31 cellular contexts compared by ENCODE assay signal in the genomic region with DNA sequence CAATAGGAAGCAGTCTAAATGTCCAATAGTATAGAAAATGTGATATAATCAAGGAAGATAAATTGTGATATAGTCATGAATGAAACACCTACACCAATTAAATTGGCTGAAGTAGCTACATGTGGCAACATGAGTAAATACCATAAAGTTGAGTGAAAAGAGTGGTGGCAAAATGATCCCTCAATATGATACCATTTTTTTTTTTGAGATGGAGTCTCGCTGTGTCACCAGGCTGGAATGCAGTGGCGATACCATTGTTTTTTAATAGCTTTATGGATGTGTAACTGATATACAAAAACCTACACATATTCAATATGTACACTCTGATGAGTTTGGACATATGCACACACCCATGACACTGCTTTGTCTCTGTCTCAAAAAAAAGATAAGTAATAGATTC.
"Had no signal": no experiment of that assay in that cellular context is flagged by ENCODE, and none has a peak within 500 bp of the region (broad histone marks: within the 10 kb centered on the region; RNA-seq: fewer than 3 reads in every experiment).

No MANE protein-coding gene starts in this region.

- DNase-seq: activated B cell treated with CpG ODN at 0.5 μM for 24 hours; activated CD4-positive, alpha-beta T cell treated with anti-CD3 and anti-CD28 coated beads for 36 hours; activated CD4-positive, alpha-beta T cell treated with anti-CD3 and anti-CD28 coated beads, Interleukin-2, amount 50 U/mL, for 4 hours; activated naive CD4-positive, alpha-beta T cell; activated T-cell treated with anti-CD3 and anti-CD28 coated beads for 4 hours; activated T-cell treated with anti-CD3 and anti-CD28 coated beads, Interleukin-2, amount 50 U/mL, for 72 hours; anterior cingulate cortex; cerebellar nuclear complex; colonic mucosa; effector CD8-positive, alpha-beta T cell; erythroblast; head of caudate nucleus; hippocampal formation; kidney; left colon; midbrain; naive thymus-derived CD8-positive, alpha-beta T cell; nucleus accumbens; pancreas; retina; small intestine; stimulated activated CD4-positive, alpha-beta T cell treated with anti-CD3 and anti-CD28 coated beads, Interleukin-4, amount 100 ng/mL, for 24 hours; upper lobe of left lung had no signal

- H3K4me3 ChIP-seq: cardiac muscle cell, colonic mucosa, pancreas, prostate gland, upper lobe of left lung, vagina had no signal

- H3K27ac Mint-ChIP-seq: activated B cell treated with CpG ODN at 0.5 μM for 24 hours; activated CD4-positive, alpha-beta T cell treated with anti-CD3 and anti-CD28 coated beads for 36 hours; activated naive CD4-positive, alpha-beta T cell treated with anti-CD3 and anti-CD28 coated beads, Interleukin-2, amount 50 U/mL, for 72 hours; activated T-cell treated with anti-CD3 and anti-CD28 coated beads, Interleukin-2, amount 50 U/mL, for 72 hours; naive thymus-derived CD8-positive, alpha-beta T cell; stimulated activated effector memory CD8-positive, alpha-beta T cell treated with anti-CD3 and anti-CD28 coated beads, Interleukin-12 subunit alpha, Interleukin-12 subunit beta, amount 100 ng/mL, for 72 hours; stimulated activated naive CD8-positive, alpha-beta T cell treated with anti-CD3 and anti-CD28 coated beads, Interleukin-15, Interleukin-2, amounts not matched to agents 100 ng/mL and 50 ng/mL, for 24 hours had no signal

- H3K4me1 Mint-ChIP-seq: activated B cell treated with CpG ODN at 0.5 μM for 24 hours; activated CD4-positive, alpha-beta T cell treated with anti-CD3 and anti-CD28 coated beads for 36 hours; naive thymus-derived CD8-positive, alpha-beta T cell; stimulated activated effector memory CD8-positive, alpha-beta T cell treated with anti-CD3 and anti-CD28 coated beads, Interleukin-12 subunit alpha, Interleukin-12 subunit beta, amount 100 ng/mL, for 72 hours had no signal

- H3K27me3 Mint-ChIP-seq: activated B cell treated with CpG ODN at 0.5 μM for 24 hours; activated CD4-positive, alpha-beta T cell treated with anti-CD3 and anti-CD28 coated beads for 36 hours; stimulated activated naive CD8-positive, alpha-beta T cell treated with anti-CD3 and anti-CD28 coated beads, Interleukin-15, Interleukin-2, amounts not matched to agents 100 ng/mL and 50 ng/mL, for 24 hours had no signal

- H3K4me3 Mint-ChIP-seq: activated B cell treated with CpG ODN at 0.5 μM for 24 hours; activated CD4-positive, alpha-beta T cell treated with anti-CD3 and anti-CD28 coated beads for 36 hours; activated T-cell treated with anti-CD3 and anti-CD28 coated beads, Interleukin-2, amount 50 U/mL, for 72 hours; naive thymus-derived CD8-positive, alpha-beta T cell; neural crest cell; stimulated activated effector memory CD8-positive, alpha-beta T cell treated with anti-CD3 and anti-CD28 coated beads, Interleukin-12 subunit alpha, Interleukin-12 subunit beta, amount 100 ng/mL, for 72 hours; stimulated activated naive CD8-positive, alpha-beta T cell treated with anti-CD3 and anti-CD28 coated beads, Interleukin-15, Interleukin-2, amounts not matched to agents 100 ng/mL and 50 ng/mL, for 24 hours had no signal

- H3K27ac ChIP-seq: cardiac muscle cell, colonic mucosa, pancreas, prostate gland, upper lobe of left lung, vagina had no signal

- H3K36me3 Mint-ChIP-seq: activated naive CD4-positive, alpha-beta T cell treated with anti-CD3 and anti-CD28 coated beads, Interleukin-2, amount 50 U/mL, for 72 hours; naive thymus-derived CD8-positive, alpha-beta T cell; stimulated activated effector memory CD8-positive, alpha-beta T cell treated with anti-CD3 and anti-CD28 coated beads, Interleukin-12 subunit alpha, Interleukin-12 subunit beta, amount 100 ng/mL, for 72 hours had no signal

- H3K4me1 ChIP-seq: colonic mucosa, pancreas, prostate gland, vagina had no signal

- H3K27me3 ChIP-seq: cardiac muscle cell, colonic mucosa, pancreas, upper lobe of left lung, vagina had no signal

- H3K9me3 Mint-ChIP-seq: activated B cell treated with CpG ODN at 0.5 μM for 24 hours; activated naive CD4-positive, alpha-beta T cell treated with anti-CD3 and anti-CD28 coated beads, Interleukin-2, amount 50 U/mL, for 72 hours; activated T-cell treated with anti-CD3 and anti-CD28 coated beads, Interleukin-2, amount 50 U/mL, for 72 hours; naive thymus-derived CD8-positive, alpha-beta T cell; neural crest cell; stimulated activated effector memory CD8-positive, alpha-beta T cell treated with anti-CD3 and anti-CD28 coated beads, Interleukin-12 subunit alpha, Interleukin-12 subunit beta, amount 100 ng/mL, for 72 hours; stimulated activated naive CD8-positive, alpha-beta T cell treated with anti-CD3 and anti-CD28 coated beads, Interleukin-15, Interleukin-2, amounts not matched to agents 100 ng/mL and 50 ng/mL, for 24 hours had no signal

- ATAC-seq: activated CD4-positive, alpha-beta T cell treated with anti-CD3 and anti-CD28 coated beads for 36 hours; activated naive CD4-positive, alpha-beta T cell treated with anti-CD3 and anti-CD28 coated beads, Interleukin-2, amount 50 U/mL, for 72 hours; activated T-cell treated with anti-CD3 and anti-CD28 coated beads, Interleukin-2, amount 50 U/mL, for 72 hours; left colon; naive thymus-derived CD8-positive, alpha-beta T cell; pancreas; sciatic nerve; stimulated activated effector memory CD8-positive, alpha-beta T cell treated with anti-CD3 and anti-CD28 coated beads, Interleukin-12 subunit alpha, Interleukin-12 subunit beta, amount 100 ng/mL, for 72 hours had no signal

- H3K36me3 ChIP-seq: cardiac muscle cell, colonic mucosa, pancreas, prostate gland, upper lobe of left lung, vagina had no signal

- H3K9me3 ChIP-seq: colonic mucosa, pancreas, prostate gland, upper lobe of left lung, vagina had no signal
